ENCODE assay signal across 12 cellular contexts in genomic region chr13:26941345-26942174, GRCh38.
A peak's percentile ranks its signal among the peaks of the same experiment; 100 is the strongest.
DNase-seq lines count a peak whose midpoint lies in the region; ATAC-seq, FAIRE-seq and TF ChIP-seq lines count a peak whose summit lies in the region.
"Had no signal": no experiment of that assay in that cellular context is flagged by ENCODE, and none has a peak within 500 bp of the region (broad histone marks: within the 10 kb centered on the region; RNA-seq: fewer than 3 reads in every experiment).

No MANE protein-coding gene starts in this region.

- H4K20me1 ChIP-seq in H1 (replicated peaks in 1 of 2; ENCODE audit: control insufficient read depth in 1 of 2, insufficient read depth in 2 of 2, low read length in 2 of 2) (no peaks in the 10 kb centered on the region), osteoblast (ENCODE audit: insufficient read depth, low read length) (no peaks in the 10 kb centered on the region)

- H4K91ac ChIP-seq in H1 (replicated peaks; ENCODE audit: insufficient read length, low read length): no peak overlapping the region

- H2AFZ ChIP-seq in H1 (ENCODE audit: low read length) (no peak overlapping the region; the same call in 1 of the 2 replicates), osteoblast (ENCODE audit: low read length) (peak overlapping the region; percentile 10)

- no peak for TF ChIP-seq RAD21 in H1 (IDR thresholded peaks at IDR 0.05 in 1 of 2, conservative IDR thresholded peaks at IDR 0.05 in 1 of 2; ENCODE audit: low read depth in 2 of 2, low read length in 2 of 2)

- H2BK120ac ChIP-seq in H1 (replicated peaks; ENCODE audit: low read depth, low read length): no peak overlapping the region

- no peak overlapping the region for H3K4me2 ChIP-seq in H1 (ENCODE audit: insufficient read depth in 1 of 2, low read depth in 2 of 2, low read length in 2 of 2)
- H3K4me2 ChIP-seq in osteoblast (ENCODE audit: insufficient read depth, low read length): peak overlapping the region; percentile 63

- H3K79me2 ChIP-seq in H1 (ENCODE audit: control insufficient read depth in 1 of 2, insufficient read depth in 2 of 2, low read length in 2 of 2) (no peaks in the 10 kb centered on the region), osteoblast (ENCODE audit: insufficient read depth, low read length) (no peaks in the 10 kb centered on the region)

- TF ChIP-seq EP300 in H1 (IDR thresholded peaks at IDR 0.05; ENCODE audit: borderline replicate concordance in 1 of 2, low read depth in 2 of 2, low read length in 2 of 2): no peak

- peak; percentile 11 for DNase-seq in activated CD4-positive, alpha-beta T cell treated with anti-CD3 and anti-CD28 coated beads for 48 hours
- DNase-seq in activated CD4-positive, alpha-beta T cell treated with anti-CD3 and anti-CD28 coated beads, Interleukin-2, amount 50 U/mL, for 4 hours: no peak
- peak; percentile 38 for DNase-seq in NB4 (ENCODE audit: low read depth)
- DNase-seq in H1 (ENCODE audit: low read depth in 1 of 2, low spot score in 2 of 2): no peak
- peak; percentile 88 for DNase-seq in osteoblast (ENCODE audit: insufficient read length, low spot score, missing footprints)
- no peak for DNase-seq in stimulated activated CD4-positive, alpha-beta T cell treated with anti-CD3 and anti-CD28 coated beads, Interleukin-2, amount 100 ng/mL, for 48 hours
- DNase-seq in testis: no peak
- DNase-seq: AML-193, NCI-H1105 treated with DMSO at 0.1 percent for 48 hours, NCI-H526 treated with DMSO at 0.1 percent for 48 hours had no signal

- no peak overlapping the region for H3K9ac ChIP-seq in H1 (replicated peaks in 1 of 4; ENCODE audit: extremely low read depth in 1 of 4, low read depth in 3 of 4, low read length in 3 of 4)

- H3K36me3 ChIP-seq in H1 (ENCODE audit: control insufficient read depth in 2 of 4, insufficient read depth in 4 of 4, low read length in 3 of 4): no peaks in the 10 kb centered on the region
- H3K36me3 ChIP-seq in osteoblast (ENCODE audit: insufficient read depth, low read length): no peaks in the 10 kb centered on the region
- no peaks in the 10 kb centered on the region for H3K36me3 ChIP-seq in testis (ENCODE audit: low read depth, missing control alignments)

- H4K8ac ChIP-seq in H1 (ENCODE audit: extremely low read depth, insufficient read depth, low read length): peak overlapping the region; percentile 78; the same call in 1 of the 2 replicates

- TF ChIP-seq POLR2A in NB4 (IDR thresholded peaks at IDR 0.05; ENCODE audit: extremely low read depth, insufficient read length) (no peak), H1 (IDR thresholded peaks at IDR 0.05; ENCODE audit: control extremely low read depth in 1 of 2, low read depth in 2 of 2, low read length in 2 of 2) (no peak), testis (IDR thresholded peaks at IDR 0.05) (no peak)

- H3K79me1 ChIP-seq in H1 (ENCODE audit: low read depth, low read length): no peaks in the 10 kb centered on the region

- no peak overlapping the region for H2BK15ac ChIP-seq in H1 (ENCODE audit: low read length)

- H3K27ac ChIP-seq in H1 (ENCODE audit: low read depth, low read length): no peak overlapping the region
- H3K27ac ChIP-seq in osteoblast (ENCODE audit: low read depth, low read length): peak overlapping the region; percentile 55
- H3K27ac ChIP-seq in testis: no peak overlapping the region

- H3K9me3 ChIP-seq in H1 (ENCODE audit: insufficient read depth in 2 of 2, low read depth in 1 of 2, low read length in 1 of 2) (no peaks in the 10 kb centered on the region), osteoblast (ENCODE audit: low read depth, low read length) (no peaks in the 10 kb centered on the region), testis (no peaks in the 10 kb centered on the region)

- POLR2A ChIA-PET in H1 (lab: Charles Lee; ENCODE audit: partially characterized antibody): no interaction called here

- H3K56ac ChIP-seq in H1 (replicated peaks; ENCODE audit: insufficient read length, low read depth, low read length): no peak overlapping the region

- H2AK5ac ChIP-seq in H1 (ENCODE audit: low read depth, low read length): no peak overlapping the region

- no peak overlapping the region for H2BK12ac ChIP-seq in H1 (ENCODE audit: low read depth, low read length)

- no peak for FAIRE-seq in H1 (lab: Jason Lieb, UNC)
- FAIRE-seq: colon had no signal

- 86% methylated on average over 7 of the region's 7 CpGs; no CpG with 5 or more reads in 1 of the 2 experiments for WGBS in H1 (ENCODE audit: extremely low coverage in 1 of 2, insufficient coverage in 1 of 2, insufficient read length in 1 of 2, insufficient replicate concordance in 2 of 2, low coverage in 1 of 2, low lambda C conversion rate in 2 of 2, missing lambda C conversion rate in 1 of 2), 2 experiments
- 52 to 69% methylated on average over 4 to 7 of the region's 7 CpGs for WGBS in testis, 2 donors

- H4K5ac ChIP-seq in H1 (ENCODE audit: insufficient read length, low read depth, low read length): no peak overlapping the region

- H3K4me1 ChIP-seq in H1 (replicated peaks in 1 of 4; ENCODE audit: control insufficient read depth in 3 of 4, insufficient read depth in 4 of 4, low read length in 3 of 4) (peaks cover 0 to 3% (median 0%) of the 10 kb centered on the region in 4 experiments; a peak in 1 of 7 replicates), osteoblast (ENCODE audit: insufficient read depth, low read length) (peaks cover 16% of the 10 kb centered on the region), testis (no peaks in the 10 kb centered on the region)

- intact Hi-C loops in testis (cut with DNase I; ENCODE audit: low total_unique reads): no loop called here

- TF ChIP-seq CTCF in NB4 (IDR thresholded peaks at IDR 0.05; ENCODE audit: low read depth, low read length): no peak
- TF ChIP-seq CTCF in H1 (IDR thresholded peaks at IDR 0.05; ENCODE audit: control extremely low read depth in 1 of 3, insufficient read depth in 1 of 3, low read depth in 1 of 3, low read length in 3 of 3): no peak
- TF ChIP-seq CTCF in osteoblast (IDR thresholded peaks at IDR 0.05; ENCODE audit: extremely low read depth, low read depth, low read length): no peak
- no peak for TF ChIP-seq CTCF in testis (IDR thresholded peaks at IDR 0.05)

- no peak overlapping the region for H3K18ac ChIP-seq in H1 (ENCODE audit: extremely low read depth, low read length)

- no peak overlapping the region for H3K4ac ChIP-seq in H1 (replicated peaks; ENCODE audit: insufficient read length, low read depth, low read length)

- H3K23me2 ChIP-seq in H1 (ENCODE audit: low read depth, low read length): no peaks in the 10 kb centered on the region

- no peak overlapping the region for H3K14ac ChIP-seq in H1 (ENCODE audit: insufficient read length)

- no peak overlapping the region for H2BK5ac ChIP-seq in H1 (ENCODE audit: low read depth, low read length)

- no peak overlapping the region for H3K23ac ChIP-seq in H1 (ENCODE audit: insufficient read length)

- no peaks in the 10 kb centered on the region for H3K27me3 ChIP-seq in H1 (replicated peaks in 1 of 4; ENCODE audit: control insufficient read depth in 3 of 4, extremely low read depth in 1 of 4, insufficient read depth in 3 of 4, low read length in 3 of 4)
- peaks cover 23% of the 10 kb centered on the region for H3K27me3 ChIP-seq in osteoblast (ENCODE audit: insufficient read depth, low read length)
- no peaks in the 10 kb centered on the region for H3K27me3 ChIP-seq in testis

- no peak for ATAC-seq in GM21717 (IDR thresholded peaks at IDR 0.05; ENCODE audit: unreplicated experiment)

- H2BK20ac ChIP-seq in H1 (ENCODE audit: low read length): no peak overlapping the region

- CTCF ChIA-PET in H1 (lab: Charles Lee; ENCODE audit: partially characterized antibody): interaction anchor here (0.6 to 1.4 kb wide), 6 partner anchors 11 to 69 kb away, joined by 3 to 7 read pairs (median 4); no protein-coding TSS in a partner anchor

- no peak overlapping the region for H3K4me3 ChIP-seq in NB4 (ENCODE audit: low read depth, low read length)
- H3K4me3 ChIP-seq in H1 (ENCODE audit: extremely low read depth in 1 of 4, insufficient read depth in 2 of 4, low read depth in 3 of 4, low read length in 4 of 4): no peak overlapping the region
- peak overlapping the region; percentile 26 for H3K4me3 ChIP-seq in osteoblast (ENCODE audit: insufficient read depth, low read length)
- no peak overlapping the region for H3K4me3 ChIP-seq in testis

TF ChIP-seq in H1, 55 proteins besides CTCF, POLR2A, EP300 and RAD21 (continues in another document):
- TF ChIP-seq TEAD4 (IDR thresholded peaks at IDR 0.05; ENCODE audit: low read depth, low read length): no peak
- TF ChIP-seq E2F6 (IDR thresholded peaks at IDR 0.05): no peak
- no peak for TF ChIP-seq TAF7 (optimal IDR thresholded peaks at IDR 0.05; ENCODE audit: borderline replicate concordance, low read depth, low read length)
- no peak for TF ChIP-seq CHD2 (IDR thresholded peaks at IDR 0.05; ENCODE audit: low read length)
- TF ChIP-seq TBP (IDR thresholded peaks at IDR 0.05; ENCODE audit: low read depth, low read length): no peak
- TF ChIP-seq BACH1 (IDR thresholded peaks at IDR 0.05; ENCODE audit: low read length): no peak

Comparison
In these comparisons a context has a peak if more than half of its experiments do, and no peak if none do; other contexts are left out.
1. DNase-seq: peak in activated CD4-positive, alpha-beta T cell treated with anti-CD3 and anti-CD28 coated beads for 48 hours (single experiment), NB4 (single experiment) and osteoblast (single experiment); none in activated CD4-positive, alpha-beta T cell treated with anti-CD3 and anti-CD28 coated beads, Interleukin-2, amount 50 U/mL, for 4 hours (0 of 2), H1 (0 of 2), stimulated activated CD4-positive, alpha-beta T cell treated with anti-CD3 and anti-CD28 coated beads, Interleukin-2, amount 100 ng/mL, for 48 hours (0 of 2) and testis (single experiment).